15 cellular contexts compared by ENCODE assay signal in the genomic region with DNA sequence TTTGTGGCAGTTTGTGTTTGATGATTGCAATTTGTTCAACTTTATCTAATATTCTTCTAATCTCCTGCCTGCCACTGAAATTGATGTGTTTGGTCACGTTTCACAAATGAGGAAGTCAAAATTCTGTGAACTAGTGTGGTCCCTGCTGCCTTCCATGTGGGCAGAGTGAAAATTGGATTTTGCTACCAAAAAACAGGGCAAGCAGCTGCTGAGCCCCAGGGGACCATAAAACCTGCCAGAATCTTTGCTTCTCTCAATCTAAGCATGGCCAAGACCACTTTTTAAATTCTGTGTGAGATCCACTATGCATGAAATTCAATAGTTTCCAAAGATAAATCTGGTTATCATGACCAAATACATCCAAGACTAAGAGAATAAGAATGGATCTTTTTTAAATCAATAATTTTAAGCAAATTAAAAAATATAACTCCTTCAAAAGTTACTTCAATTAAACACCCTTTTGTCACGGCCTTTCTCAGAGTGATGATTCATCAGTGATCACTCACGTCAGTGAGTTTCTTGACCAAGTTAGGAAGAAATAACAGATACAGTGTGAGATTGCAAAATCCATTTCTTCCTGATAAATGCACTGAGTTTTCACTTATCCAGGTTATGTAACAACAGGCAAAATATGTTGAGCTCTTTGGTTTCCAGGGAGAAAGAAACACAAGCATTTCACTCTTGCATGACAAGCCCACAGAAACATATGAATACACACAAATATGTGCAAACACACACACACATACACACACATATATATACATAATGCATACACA.
DNase-seq lines count a peak whose midpoint lies in the region; ATAC-seq and TF ChIP-seq lines count a peak whose summit lies in the region.
"Had no signal": no experiment of that assay in that cellular context is flagged by ENCODE, and none has a peak within 500 bp of the region (broad histone marks: within the 10 kb centered on the region; RNA-seq: fewer than 3 reads in every experiment).

No MANE protein-coding gene starts in this region.

- no peaks in the 10 kb centered on the region for H3K36me3 ChIP-seq in PC-9 (ENCODE audit: low read depth)
- H3K36me3 ChIP-seq: right lobe of liver had no signal

- H3K79me2 ChIP-seq in PC-9 (ENCODE audit: low read depth), result no peaks in the 10 kb centered on the region

- H4K20me1 ChIP-seq in PC-9 (ENCODE audit: insufficient read depth), result no peaks in the 10 kb centered on the region

- H3K9me3 ChIP-seq in PC-9 (ENCODE audit: insufficient read depth, low read depth), result no peaks in the 10 kb centered on the region
- H3K9me3 ChIP-seq: right lobe of liver had no signal

- intact Hi-C loops in PC-9 (cut with micrococcal nuclease; ENCODE audit: unreplicated experiment), result loop anchor here (2.0 kb wide), 1 partner anchor 53 kb away; no protein-coding TSS in a partner anchor

- TF ChIP-seq CTCF in PC-9 (conservative IDR thresholded peaks at IDR 0.05) (no peak), omental fat pad (IDR thresholded peaks at IDR 0.05) (no peak)

- no peak overlapping the region for H2AFZ ChIP-seq in PC-9

- H3K27me3 ChIP-seq in PC-9 (ENCODE audit: insufficient read depth, low read depth), result no peaks in the 10 kb centered on the region
- H3K27me3 ChIP-seq: right lobe of liver had no signal

- no peak overlapping the region for H3K4me3 ChIP-seq in PC-9
- H3K4me3 ChIP-seq: right lobe of liver had no signal

- H3F3A ChIP-seq in PC-9 (ENCODE audit: insufficient read depth, low read depth), result peaks cover 6% of the 10 kb centered on the region; the same call in 1 of the 2 replicates

- CTCF ChIA-PET in PC-9 (lab: Charles Lee), result no interaction called here

- no TSS peak for BruUV-seq in PC-9 (replicated peaks; lab: Mats Ljungman, UMichigan)

- peak overlapping the region; percentile 67 for H3K27ac ChIP-seq in PC-9
- H3K27ac ChIP-seq: right lobe of liver had no signal

- DNase-seq in HS-27A (ENCODE audit: low read depth), result peak; percentile 46
- peak in 1 of 2 experiments; percentile 80 for DNase-seq in PC-9
- peak; percentile 56 for DNase-seq in cerebellum (ENCODE audit: low spot score)
- DNase-seq in omental fat pad (ENCODE audit: low spot score), result no peak
- no peak for DNase-seq in activated CD4-positive, alpha-beta T cell treated with anti-CD3 and anti-CD28 coated beads, Interleukin-2, amount 50 U/mL, for 48 hours
- no peak for DNase-seq in HK-2 (ENCODE audit: unreplicated experiment)
- DNase-seq in activated T-cell treated with anti-CD3 and anti-CD28 coated beads, Interleukin-2, amount 50 U/mL, for 1 hour, result no peak
- DNase-seq: activated CD4-positive, alpha-beta memory T cell treated with anti-CD3 and anti-CD28 coated beads for 36 hours; CD4-positive, CD25-positive, alpha-beta regulatory T cell; GDM1; immature natural killer cell; NCI-H187; right lobe of liver; T-cell had no signal

- peak overlapping the region; percentile 6; the same call in 1 of the 2 replicates for H3K4me2 ChIP-seq in PC-9

- ATAC-seq in omental fat pad (ENCODE audit: low FRiP score) (peak; percentile 88), HG03175 (IDR thresholded peaks at IDR 0.05; ENCODE audit: unreplicated experiment) (no peak)
- ATAC-seq: T-cell had no signal

- no peaks in the 10 kb centered on the region for H3K9me2 ChIP-seq in PC-9 (ENCODE audit: insufficient read depth)

- POLR2A ChIA-PET in PC-9 (lab: Charles Lee; ENCODE audit: unreplicated experiment), result interaction anchor here (0.5 kb wide), 1 partner anchor 20 kb away, joined by 4 read pairs; no protein-coding TSS in a partner anchor

- peaks cover 19% of the 10 kb centered on the region for H3K4me1 ChIP-seq in PC-9 (replicated peaks; ENCODE audit: insufficient read depth)
- H3K4me1 ChIP-seq: right lobe of liver had no signal

Comparison
In these comparisons a context has a peak if more than half of its experiments do, and no peak if none do; other contexts are left out.
1. DNase-seq: peak in HS-27A (single experiment) and cerebellum (single experiment); none in omental fat pad (single experiment), activated CD4-positive, alpha-beta T cell treated with anti-CD3 and anti-CD28 coated beads, Interleukin-2, amount 50 U/mL, for 48 hours (0 of 2), HK-2 (single experiment) and activated T-cell treated with anti-CD3 and anti-CD28 coated beads, Interleukin-2, amount 50 U/mL, for 1 hour (single experiment).